In the genomic region with DNA sequence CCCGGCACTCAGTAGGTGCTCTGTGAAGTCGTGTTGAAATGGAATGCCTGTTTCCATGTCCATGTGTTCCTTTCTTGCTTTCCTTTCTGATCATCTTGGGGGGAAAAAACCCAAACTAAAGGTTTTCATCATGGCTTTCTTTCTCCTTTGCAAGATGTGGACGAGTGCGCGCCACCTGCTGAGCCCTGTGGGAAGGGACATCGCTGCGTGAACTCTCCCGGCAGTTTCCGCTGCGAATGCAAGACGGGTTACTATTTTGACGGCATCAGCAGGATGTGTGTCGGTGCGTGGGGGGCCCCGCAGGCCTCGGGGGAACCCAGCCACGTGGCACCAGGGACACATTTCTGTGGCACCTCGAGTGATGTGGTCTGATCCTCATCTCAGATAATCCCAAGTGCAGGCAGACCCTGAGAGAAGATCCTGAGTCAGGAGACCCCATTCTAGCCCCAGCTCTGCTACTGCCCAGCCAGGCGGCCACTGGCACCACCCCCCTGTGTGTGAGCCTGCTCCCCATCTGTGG, we compare ENCODE assay signal across 23 cellular contexts. TPM values are rescaled to one million over a fixed set of nuclear protein-coding genes. Genes with fewer than 3 reads are reported as not detected.
DNase-seq lines count a peak whose midpoint lies in the region; ATAC-seq and TF ChIP-seq lines count a peak whose summit lies in the region.
"Had no signal": no experiment of that assay in that cellular context is flagged by ENCODE, and none has a peak within 500 bp of the region (broad histone marks: within the 10 kb centered on the region; RNA-seq: fewer than 3 reads in every experiment).

No MANE protein-coding gene starts in this region.

- CTCF ChIA-PET in Caco-2 (lab: Charles Lee): no interaction called here
- CTCF ChIA-PET in activated CD8-positive, alpha-beta memory T cell treated with anti-CD3 and anti-CD28 coated beads, Interleukin-2, amount 10 ng/mL, durations not matched to agents 7 days and 5 days (lab: Charles Lee): no interaction called here

- TF ChIP-seq EP300 in esophagus muscularis mucosa (IDR thresholded peaks at IDR 0.05): no peak

- H3K9me2 ChIP-seq in OCI-LY1 (ENCODE audit: low read depth, low read length): no peaks in the 10 kb centered on the region

- TF ChIP-seq CTCF in Caco-2 (IDR thresholded peaks at IDR 0.05; ENCODE audit: insufficient read depth in 1 of 2, low read depth in 1 of 2, low read length in 1 of 2, severe bottlenecking in 1 of 2, unreplicated experiment in 1 of 2): no peak
- TF ChIP-seq CTCF in OCI-LY1 (IDR thresholded peaks at IDR 0.05; ENCODE audit: low read length): peak; percentile 28; the same call in 1 of the 2 replicates
- no peak for TF ChIP-seq CTCF in thoracic aorta (IDR thresholded peaks at IDR 0.05)
- no peak for TF ChIP-seq CTCF in esophagus muscularis mucosa (IDR thresholded peaks at IDR 0.05)

- H3K4me3 Mint-ChIP-seq in Caco-2 (ENCODE audit: unreplicated experiment) (no peak overlapping the region), naive B cell (no peak overlapping the region)
- H3K4me3 Mint-ChIP-seq in activated CD8-positive, alpha-beta memory T cell treated with anti-CD3 and anti-CD28 coated beads, Interleukin-2, amount 10 ng/mL, durations not matched to agents 7 days and 5 days: no peak overlapping the region
- H3K4me3 Mint-ChIP-seq: CD4-positive, alpha-beta T cell; H9; HFFc6 had no signal

- BruUV-seq in Caco-2 (replicated peaks; lab: Mats Ljungman, UMichigan): no TSS peak

- H3K79me2 ChIP-seq in OCI-LY1 (ENCODE audit: insufficient read depth, low read length): no peaks in the 10 kb centered on the region

- H3K27ac ChIP-seq in OCI-LY1 (ENCODE audit: low read depth, low read length, poor library complexity, severe bottlenecking) (no peak overlapping the region), thoracic aorta (peak overlapping the region; percentile 35 to 37), esophagus muscularis mucosa (replicated peaks in 1 of 4) (no peak overlapping the region)
- H3K27ac ChIP-seq: GM23248 had no signal

- no peak overlapping the region for H3K4me2 ChIP-seq in OCI-LY1 (ENCODE audit: low read length)

- no peaks in the 10 kb centered on the region for H3K4me1 ChIP-seq in Caco-2
- no peaks in the 10 kb centered on the region for H3K4me1 ChIP-seq in OCI-LY1 (ENCODE audit: insufficient read depth, low read length, severe bottlenecking)
- peaks cover 15 to 52% of the 10 kb centered on the region in 2 donors for H3K4me1 ChIP-seq in thoracic aorta (ENCODE audit: control insufficient read depth in 1 of 2, low read depth in 2 of 2)
- peaks cover 15 to 34% (median 24%) of the 10 kb centered on the region in 4 donors for H3K4me1 ChIP-seq in esophagus muscularis mucosa

- H3K9me3 ChIP-seq in Caco-2 (no peaks in the 10 kb centered on the region), OCI-LY1 (ENCODE audit: low read length) (no peaks in the 10 kb centered on the region), thoracic aorta (no peaks in the 10 kb centered on the region), esophagus muscularis mucosa (no peaks in the 10 kb centered on the region)
- H3K9me3 ChIP-seq: BE2C had no signal

- H3F3A ChIP-seq in OCI-LY1 (ENCODE audit: insufficient read depth, low read length): no peaks in the 10 kb centered on the region

- DNase-seq in Caco-2 (no peak), naive B cell (no peak), thoracic aorta (ENCODE audit: low spot score) (no peak), NCI-H2171 (lab: John Stamatoyannopoulos, UW) (no peak), esophagus muscularis mucosa (ENCODE audit: extremely low spot score) (no peak)
- DNase-seq in activated CD8-positive, alpha-beta memory T cell treated with anti-CD3 and anti-CD28 coated beads, Interleukin-2, amount 10 ng/mL, durations not matched to agents 7 days and 5 days: no peak
- DNase-seq: BE2C; CD4-positive, alpha-beta T cell; COR-L47; DMS 273 treated with DMSO at 0.1 percent for 48 hours; DMS79 treated with DMSO at 0.1 percent for 48 hours; GM23248; H9; HFFc6; NCI-H1105; NCI-H2029 treated with DMSO at 0.1 percent for 48 hours; NCI-H345; NCI-H524; NCI-H774; NK-92 treated with Interleukin-12 subunit alpha and Interleukin-12 subunit beta, amount 100 ng/mL, for 24 hours; OCI-M1; Right ventricle myocardium superior had no signal

- H3K36me3 Mint-ChIP-seq in Caco-2 (ENCODE audit: insufficient read depth, unreplicated experiment): peaks cover 91% of the 10 kb centered on the region
- H3K36me3 Mint-ChIP-seq in naive B cell: no peaks in the 10 kb centered on the region
- no peaks in the 10 kb centered on the region for H3K36me3 Mint-ChIP-seq in activated CD8-positive, alpha-beta memory T cell treated with anti-CD3 and anti-CD28 coated beads, Interleukin-2, amount 10 ng/mL, durations not matched to agents 7 days and 5 days

- no peaks in the 10 kb centered on the region for H4K20me1 ChIP-seq in OCI-LY1 (ENCODE audit: insufficient read depth, low read length)

- H3K4me1 Mint-ChIP-seq in Caco-2 (ENCODE audit: low read depth, unreplicated experiment) (no peaks in the 10 kb centered on the region), naive B cell (peaks cover 10 to 13% (median 10%) of the 10 kb centered on the region in 3 donors)
- H3K4me1 Mint-ChIP-seq in activated CD8-positive, alpha-beta memory T cell treated with anti-CD3 and anti-CD28 coated beads, Interleukin-2, amount 10 ng/mL, durations not matched to agents 7 days and 5 days: no peaks in the 10 kb centered on the region

- H3K4me3 ChIP-seq in Caco-2 (ENCODE audit: low read depth, low read length): no peak overlapping the region
- no peak overlapping the region for H3K4me3 ChIP-seq in OCI-LY1 (ENCODE audit: low read depth, low read length, poor library complexity, severe bottlenecking)
- no peak overlapping the region for H3K4me3 ChIP-seq in thoracic aorta
- H3K4me3 ChIP-seq in esophagus muscularis mucosa: no peak overlapping the region
- H3K4me3 ChIP-seq: GM23248 had no signal

- H3K27me3 Mint-ChIP-seq in Caco-2 (ENCODE audit: insufficient read depth, unreplicated experiment) (no peaks in the 10 kb centered on the region), naive B cell (peaks cover 11 to 39% (median 22%) of the 10 kb centered on the region in 3 donors)
- H3K27me3 Mint-ChIP-seq in activated CD8-positive, alpha-beta memory T cell treated with anti-CD3 and anti-CD28 coated beads, Interleukin-2, amount 10 ng/mL, durations not matched to agents 7 days and 5 days: peaks cover 13% of the 10 kb centered on the region

- POLR2A ChIA-PET in Caco-2 (lab: Charles Lee): no interaction called here

- ATAC-seq in naive B cell (ENCODE audit: low read depth in 2 of 2): no peak
- no peak for ATAC-seq in thoracic aorta (ENCODE audit: insufficient number of reproducible peaks, low FRiP score, low read depth)
- no peak for ATAC-seq in activated CD8-positive, alpha-beta memory T cell treated with anti-CD3 and anti-CD28 coated beads, Interleukin-2, amount 10 ng/mL, durations not matched to agents 7 days and 5 days

- H3K9ac ChIP-seq in OCI-LY1 (ENCODE audit: low read length): no peak overlapping the region
- H3K9ac ChIP-seq: GM23248 had no signal

- TF ChIP-seq POLR2A in esophagus muscularis mucosa (IDR thresholded peaks at IDR 0.05; ENCODE audit: low read depth): no peak

- 93% methylated on average over 12 of the region's 19 CpGs for WGBS in esophagus muscularis mucosa

- no peaks in the 10 kb centered on the region for H3K9me3 Mint-ChIP-seq in Caco-2 (ENCODE audit: unreplicated experiment)
- H3K9me3 Mint-ChIP-seq in naive B cell: no peaks in the 10 kb centered on the region
- no peaks in the 10 kb centered on the region for H3K9me3 Mint-ChIP-seq in activated CD8-positive, alpha-beta memory T cell treated with anti-CD3 and anti-CD28 coated beads, Interleukin-2, amount 10 ng/mL, durations not matched to agents 7 days and 5 days (ENCODE audit: low read depth)
- H3K9me3 Mint-ChIP-seq: CD4-positive, alpha-beta T cell; H9; HFFc6 had no signal

- H2AFZ ChIP-seq in OCI-LY1 (ENCODE audit: low read length): no peak overlapping the region
- H2AFZ ChIP-seq: GM23248 had no signal

- no peaks in the 10 kb centered on the region for H3K27me3 ChIP-seq in Caco-2 (replicated peaks; ENCODE audit: control insufficient read depth, insufficient read depth, low read length)
- no peaks in the 10 kb centered on the region; the same call in 1 of the 2 replicates for H3K27me3 ChIP-seq in OCI-LY1 (ENCODE audit: insufficient read depth, low read length)
- no peaks in the 10 kb centered on the region for H3K27me3 ChIP-seq in thoracic aorta (replicated peaks; ENCODE audit: insufficient read depth)
- H3K27me3 ChIP-seq in esophagus muscularis mucosa: no peaks in the 10 kb centered on the region
- H3K27me3 ChIP-seq: BE2C had no signal

- intact Hi-C loops in Caco-2 (cut with micrococcal nuclease; ENCODE audit: unreplicated experiment): no loop called here
- intact Hi-C loops in esophagus muscularis mucosa (cut with DNase I): no loop called here

- peak overlapping the region; percentile 11 for H3K27ac Mint-ChIP-seq in Caco-2 (ENCODE audit: unreplicated experiment)
- peak overlapping the region in 4 of 6 donors; percentile 49 to 83 (median 70) for H3K27ac Mint-ChIP-seq in naive B cell
- H3K27ac Mint-ChIP-seq in activated CD8-positive, alpha-beta memory T cell treated with anti-CD3 and anti-CD28 coated beads, Interleukin-2, amount 10 ng/mL, durations not matched to agents 7 days and 5 days: no peak overlapping the region
- H3K27ac Mint-ChIP-seq: CD4-positive, alpha-beta T cell had no signal

- peaks cover 5% of the 10 kb centered on the region for H3K36me3 ChIP-seq in Caco-2 (ENCODE audit: control insufficient read depth, insufficient read depth, low read length)
- no peaks in the 10 kb centered on the region for H3K36me3 ChIP-seq in OCI-LY1 (ENCODE audit: insufficient read depth, low read length)
- peaks cover 18% of the 10 kb centered on the region for H3K36me3 ChIP-seq in thoracic aorta
- H3K36me3 ChIP-seq in esophagus muscularis mucosa: peaks cover 7 to 46% (median 11%) of the 10 kb centered on the region in 4 donors
- H3K36me3 ChIP-seq: BE2C had no signal

RNA-seq across cellular contexts. Expression of gene FBLN1, which starts 39.4 kb away (rescaled TPM):
- total RNA-seq in Caco-2 (2022): 510 and 519 TPM in 2 replicates
- not detected for polyA plus RNA-seq in naive B cell (ENCODE audit: low read depth in 6 of 6)
- total RNA-seq in thoracic aorta: 100 to 1,000 TPM; 587 to 972 TPM
- 100 to 1,000 TPM; 355 to 534 (median 417) TPM for total RNA-seq in esophagus muscularis mucosa
- under 1 TPM in 1 of 2 experiments, not detected in 1; 0.42 TPM for total RNA-seq in activated CD8-positive, alpha-beta memory T cell treated with anti-CD3 and anti-CD28 coated beads, Interleukin-2, amount 10 ng/mL, durations not matched to agents 7 days and 5 days
- total RNA-seq: CD4-positive, alpha-beta T cell had no signal

Comparison
In these comparisons a context has a peak if more than half of its experiments do, and no peak if none do; other contexts are left out.
1. H3K27ac ChIP-seq: peak in thoracic aorta (2 of 2); none in OCI-LY1 (single experiment) and esophagus muscularis mucosa (0 of 4).
2. RNA of gene FBLN1, which starts 39.4 kb away (total RNA-seq): 587 to 972 TPM in thoracic aorta, 510 to 519 TPM in Caco-2 and 355 to 534 TPM in esophagus muscularis mucosa; 0.42 TPM in activated CD8-positive, alpha-beta memory T cell treated with anti-CD3 and anti-CD28 coated beads, Interleukin-2, amount 10 ng/mL, durations not matched to agents 7 days and 5 days; every median in the first group is over 100 times any median in the second.